8 cellular contexts compared by ENCODE assay signal in genomic region chr12:50505386-50505827, GRCh38. TPM values are rescaled to one million over a fixed set of nuclear protein-coding genes. Genes with fewer than 3 reads are reported as not detected.
A peak's percentile ranks its signal among the peaks of the same experiment; 100 is the strongest.
DNase-seq lines count a peak whose midpoint lies in the region; ATAC-seq and TF ChIP-seq lines count a peak whose summit lies in the region.

No MANE protein-coding gene starts in this region.

- in situ Hi-C loops in transverse colon (cut with MboI; ENCODE audit: low pct_ligation_motif_present in 1 of 4, low pct_unique_long_range_greater_than_20kb in 1 of 4, low sequenced_read_pairs in 3 of 4), result loop anchor here in 3 of 4 donors (5.0 to 10.0 kb wide), 2 partner anchors 129 to 132 kb away; no protein-coding TSS in a partner anchor

- H3K27ac Mint-ChIP-seq in activated CD4-positive, alpha-beta memory T cell treated with anti-CD3 and anti-CD28 coated beads for 36 hours, result peak overlapping the region; percentile 93
- H3K27ac Mint-ChIP-seq in natural killer cell, result peak overlapping the region; percentile 80 to 92

- H4K20me1 ChIP-seq in DOHH2 (ENCODE audit: control insufficient read depth, insufficient read depth, low read depth, low read length), result peaks cover 20% of the 10 kb centered on the region; the same call in 1 of the 2 replicates

- peak overlapping the region; percentile 99 for H3K4me3 Mint-ChIP-seq in activated CD4-positive, alpha-beta memory T cell treated with anti-CD3 and anti-CD28 coated beads for 36 hours
- H3K4me3 Mint-ChIP-seq in natural killer cell, result peak overlapping the region; percentile 93

- ATAC-seq in GM21423 (IDR thresholded peaks at IDR 0.05; ENCODE audit: unreplicated experiment), result peak; percentile 19
- peak; percentile 21 to 24 (median 21) for ATAC-seq in natural killer cell

- no peaks in the 10 kb centered on the region for H3K9me3 Mint-ChIP-seq in activated CD4-positive, alpha-beta memory T cell treated with anti-CD3 and anti-CD28 coated beads for 36 hours
- no peaks in the 10 kb centered on the region for H3K9me3 Mint-ChIP-seq in natural killer cell

- intact Hi-C loops in activated CD4-positive, alpha-beta memory T cell treated with anti-CD3 and anti-CD28 coated beads for 36 hours (cut with micrococcal nuclease), result loop anchor here (1.0 to 10.0 kb wide), 4 partner anchors 27 to 519 kb away; partner anchors contain the start of gene SLC11A2
- intact Hi-C loops in esophagus squamous epithelium (cut with DNase I), result loop anchor here (5.0 kb wide), 1 partner anchor 132 kb away; no protein-coding TSS in a partner anchor
- intact Hi-C loops in natural killer cell (cut with micrococcal nuclease), result loop anchor here (2.0 to 10.0 kb wide), 3 partner anchors 27 to 667 kb away; partner anchors contain the start of gene TFCP2
- intact Hi-C loops in transverse colon (cut with DNase I; ENCODE audit: low total_unique reads), result no loop called here

- H3K27me3 ChIP-seq in DOHH2 (ENCODE audit: control insufficient read depth, low read length) (no peaks in the 10 kb centered on the region), esophagus squamous epithelium (no peaks in the 10 kb centered on the region), transverse colon (no peaks in the 10 kb centered on the region)

- H3K9me2 ChIP-seq in DOHH2 (replicated peaks; ENCODE audit: control insufficient read depth, low read length), result no peaks in the 10 kb centered on the region

- H3K4me3 ChIP-seq in DOHH2 (ENCODE audit: low read length) (peak overlapping the region; percentile 79), esophagus squamous epithelium (peak overlapping the region; percentile 71 to 98 (median 85)), transverse colon (peak overlapping the region; percentile 68 to 80 (median 76))

- H3K79me2 ChIP-seq in DOHH2 (ENCODE audit: control insufficient read depth, low read length), result peaks cover 50% of the 10 kb centered on the region

- TF ChIP-seq POLR2A in esophagus squamous epithelium (IDR thresholded peaks at IDR 0.05), result no peak
- TF ChIP-seq POLR2A in transverse colon (IDR thresholded peaks at IDR 0.05), result no peak

- H3K4me2 ChIP-seq in DOHH2 (ENCODE audit: low read length), result peak overlapping the region; percentile 84

- H3K27me3 Mint-ChIP-seq in activated CD4-positive, alpha-beta memory T cell treated with anti-CD3 and anti-CD28 coated beads for 36 hours, result no peaks in the 10 kb centered on the region
- H3K27me3 Mint-ChIP-seq in natural killer cell (ENCODE audit: low read depth in 2 of 2), result no peaks in the 10 kb centered on the region

- CTCF ChIA-PET in activated CD4-positive, alpha-beta memory T cell treated with anti-CD3 and anti-CD28 coated beads for 36 hours (lab: Charles Lee), result interaction anchor here (0.6 to 8.5 kb wide), 30 partner anchors 9 to 235 kb away, joined by 3 to 147 read pairs (median 4); no protein-coding TSS in a partner anchor

- 0 to 1% methylated on average over 8 to 12 of the region's 13 CpGs for WGBS in esophagus squamous epithelium, 2 donors
- WGBS in transverse colon (ENCODE audit: low coverage in 1 of 2), 2 donors, result 0% methylated on average over 1 to 13 of the region's 13 CpGs

- DNase-seq in HuH-7.5 (ENCODE audit: low spot score) (peak; percentile 28), esophagus squamous epithelium (lab: John Stamatoyannopoulos, UW) (no peak), natural killer cell (no peak), transverse colon (peak; percentile 33), NCI-H2196 treated with DMSO at 0.1 percent for 48 hours (lab: John Stamatoyannopoulos, UW; ENCODE audit: unreplicated experiment) (no peak)
- DNase-seq in activated CD4-positive, alpha-beta memory T cell treated with anti-CD3 and anti-CD28 coated beads for 36 hours, result peak; percentile 55

- H3K27ac ChIP-seq in DOHH2 (ENCODE audit: low read depth, low read length) (peak overlapping the region; percentile 13; the same call in 1 of the 2 replicates), esophagus squamous epithelium (peak overlapping the region; percentile 93 to 98 (median 96)), transverse colon (peak overlapping the region; percentile 92 to 99 (median 93))

- POLR2A ChIA-PET in activated CD4-positive, alpha-beta memory T cell treated with anti-CD3 and anti-CD28 coated beads for 36 hours (lab: Charles Lee), result interaction anchor here (0.6 to 1.9 kb wide), 9 partner anchors 15 to 266 kb away, joined by 3 to 8 read pairs (median 4); no protein-coding TSS in a partner anchor

- peaks cover 3% of the 10 kb centered on the region for H3K36me3 Mint-ChIP-seq in activated CD4-positive, alpha-beta memory T cell treated with anti-CD3 and anti-CD28 coated beads for 36 hours
- H3K36me3 Mint-ChIP-seq in natural killer cell, result no peaks in the 10 kb centered on the region

- H3K36me3 ChIP-seq in DOHH2 (ENCODE audit: control insufficient read depth, low read length) (no peaks in the 10 kb centered on the region), esophagus squamous epithelium (no peaks in the 10 kb centered on the region), transverse colon (no peaks in the 10 kb centered on the region)

- peaks cover 5% of the 10 kb centered on the region; the same call in 1 of the 2 replicates for H3F3A ChIP-seq in DOHH2 (ENCODE audit: control insufficient read depth, insufficient read depth)

- peaks cover 48% of the 10 kb centered on the region for H3K4me1 Mint-ChIP-seq in activated CD4-positive, alpha-beta memory T cell treated with anti-CD3 and anti-CD28 coated beads for 36 hours (ENCODE audit: low read depth)
- peaks cover 47 to 51% of the 10 kb centered on the region in 2 donors for H3K4me1 Mint-ChIP-seq in natural killer cell

- no peak for TF ChIP-seq EP300 in transverse colon (IDR thresholded peaks at IDR 0.05; ENCODE audit: low read depth)

- TF ChIP-seq CTCF in DOHH2 (IDR thresholded peaks at IDR 0.05; ENCODE audit: low read depth, low read length, poor library complexity, severe bottlenecking) (no peak), esophagus squamous epithelium (IDR thresholded peaks at IDR 0.05) (no peak), natural killer cell (IDR thresholded peaks at IDR 0.05) (no peak), transverse colon (IDR thresholded peaks at IDR 0.05) (no peak)

- peaks cover 20% of the 10 kb centered on the region for H3K4me1 ChIP-seq in DOHH2 (ENCODE audit: control insufficient read depth, low read length)
- peaks cover 36 to 57% (median 38%) of the 10 kb centered on the region in 3 donors for H3K4me1 ChIP-seq in esophagus squamous epithelium
- peaks cover 26 to 53% (median 38%) of the 10 kb centered on the region in 4 donors for H3K4me1 ChIP-seq in transverse colon

- H3K9me3 ChIP-seq in DOHH2 (ENCODE audit: control insufficient read depth, insufficient read depth, low read length) (no peaks in the 10 kb centered on the region), esophagus squamous epithelium (no peaks in the 10 kb centered on the region), transverse colon (no peaks in the 10 kb centered on the region)

RNA-seq across cellular contexts. Expression of gene DIP2B, which starts 0.6 kb away (rescaled TPM):
- 10 to 100 TPM; 23.3 to 23.7 TPM for total RNA-seq in activated CD4-positive, alpha-beta memory T cell treated with anti-CD3 and anti-CD28 coated beads for 36 hours
- total RNA-seq in esophagus squamous epithelium (10 to 100 TPM; 31.1 to 57.2 (median 46.5) TPM), natural killer cell (10 to 100 TPM; 17.2 to 23.2 (median 22.2) TPM), transverse colon (100 to 1,000 TPM in 1 of 4 donors, 10 to 100 TPM in 3; 40.0 to 129 (median 57.9) TPM)

Comparison
In these comparisons a context has a peak if more than half of its experiments do, and no peak if none do; other contexts are left out.
1. H3K27ac ChIP-seq: peak in every context shown above with its lines; median percentile 96 in esophagus squamous epithelium; 93 in transverse colon; 13 in DOHH2.
2. DNase-seq: peak in HuH-7.5 (single experiment), activated CD4-positive, alpha-beta memory T cell treated with anti-CD3 and anti-CD28 coated beads for 36 hours (single experiment) and transverse colon (single experiment); none in esophagus squamous epithelium (single experiment), natural killer cell (single experiment) and NCI-H2196 treated with DMSO at 0.1 percent for 48 hours (single experiment).
3. Peak in every context shown above with its lines, with median percentiles within 50 percentile points of each other: H3K4me3 ChIP-seq.